Comparison of ENCODE assay signal across 8 cellular contexts in the genomic region with DNA sequence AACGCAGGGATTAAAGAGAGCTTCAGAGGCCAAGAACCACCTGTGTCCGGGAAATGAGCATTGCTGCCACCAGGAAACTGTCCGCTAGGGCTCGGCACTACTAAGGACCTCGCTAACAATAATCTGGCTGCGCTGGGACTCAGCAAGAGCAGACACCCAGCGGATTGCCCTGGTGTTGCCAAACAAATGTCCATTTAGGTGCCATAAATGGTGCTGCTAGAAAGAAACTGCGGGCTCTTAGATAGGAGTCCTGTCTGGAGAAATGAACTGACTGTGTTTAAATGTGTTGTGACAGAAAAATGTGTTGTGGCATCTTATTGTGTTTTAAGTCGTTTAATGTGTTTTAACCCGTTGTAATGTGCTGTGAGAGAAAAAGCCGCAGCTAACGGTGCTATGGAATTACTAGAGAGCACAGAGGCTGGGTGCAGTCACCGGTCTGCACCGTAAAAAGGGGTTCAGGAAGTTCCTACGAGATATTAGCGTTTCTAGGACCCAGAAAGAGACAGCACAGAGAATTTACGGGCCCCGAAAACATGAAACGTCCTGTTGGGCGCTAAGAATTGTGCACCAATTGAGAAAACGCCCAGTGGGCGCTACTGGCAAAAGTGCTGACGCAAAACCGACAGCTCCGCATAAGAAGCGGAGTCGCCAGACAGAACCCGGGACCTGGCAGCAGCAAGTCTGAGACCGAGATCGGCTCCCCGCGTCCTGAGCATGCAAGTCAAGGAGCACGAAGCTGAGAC.
A peak's percentile ranks its signal among the peaks of the same experiment; 100 is the strongest.
DNase-seq lines count a peak whose midpoint lies in the region; ATAC-seq and TF ChIP-seq lines count a peak whose summit lies in the region.

No MANE protein-coding gene starts in this region.

- H3K18ac ChIP-seq in mesenchymal stem cell (ENCODE audit: low read depth in 1 of 2, low read length in 2 of 2), result peak overlapping the region in 1 of 2 experiments; percentile 86

- POLR2A ChIA-PET in activated CD4-positive, alpha-beta T cell treated with anti-CD3 and anti-CD28 coated beads for 36 hours (lab: Charles Lee), result interaction anchor here (0.7 to 2.0 kb wide), 6 partner anchors 41 to 116 kb away, joined by 3 to 16 read pairs (median 4); no protein-coding TSS in a partner anchor

- no peak overlapping the region for H3K4ac ChIP-seq in mesenchymal stem cell (ENCODE audit: low read depth in 1 of 2, low read length in 2 of 2)

- H3K79me1 ChIP-seq in mesenchymal stem cell (replicated peaks; ENCODE audit: low read length, poor library complexity, severe bottlenecking), result no peaks in the 10 kb centered on the region

- no peak overlapping the region for H2AFZ ChIP-seq in mesenchymal stem cell (ENCODE audit: low read depth, low read length)

- peak; percentile 69 for ATAC-seq in GM21737 (IDR thresholded peaks at IDR 0.05; ENCODE audit: unreplicated experiment)
- peak; percentile 38 for ATAC-seq in activated CD4-positive, alpha-beta T cell treated with anti-CD3 and anti-CD28 coated beads for 36 hours

- no peaks in the 10 kb centered on the region for H3K9me3 ChIP-seq in mesenchymal stem cell (ENCODE audit: control insufficient read depth, low read length)
- peaks cover 3 to 17% (median 12%) of the 10 kb centered on the region in 5 donors for H3K9me3 ChIP-seq in subcutaneous abdominal adipose tissue (ENCODE audit: control insufficient read depth in 5 of 5, low read length in 5 of 5)

- peak; percentile 62 for DNase-seq in GM06990 (ENCODE audit: extremely low read depth, insufficient read length)
- peak; percentile 92 for DNase-seq in M059J (ENCODE audit: low read depth)
- peak; percentile 71 for DNase-seq in activated CD4-positive, alpha-beta T cell treated with anti-CD3 and anti-CD28 coated beads for 36 hours
- no peak for DNase-seq in coronary artery (ENCODE audit: low spot score)
- DNase-seq in mesenchymal stem cell, result no peak
- DNase-seq in GDM1 (lab: John Stamatoyannopoulos, UW), result no peak

- TF ChIP-seq CTCF in GM06990 (IDR thresholded peaks at IDR 0.05; ENCODE audit: insufficient read depth, low read length, poor library complexity, severe bottlenecking) (peak; percentile 47), coronary artery (IDR thresholded peaks at IDR 0.05) (peak; percentile 16)

- H3K4me3 ChIP-seq in GM06990 (replicated peaks; ENCODE audit: low read depth, low read length) (peak overlapping the region; percentile 74), coronary artery (peak overlapping the region; percentile 73), mesenchymal stem cell (ENCODE audit: insufficient read depth in 1 of 2, low read depth in 1 of 2, low read length in 2 of 2) (peak overlapping the region in 1 of 2 experiments; percentile 87), subcutaneous abdominal adipose tissue (ENCODE audit: low read depth in 1 of 5, low read length in 5 of 5) (peak overlapping the region; percentile 60 to 82 (median 67))

- no peak overlapping the region for H3K23ac ChIP-seq in mesenchymal stem cell (ENCODE audit: low read length in 2 of 2)

- H4K8ac ChIP-seq in mesenchymal stem cell (ENCODE audit: low read length), result no peak overlapping the region

- peak overlapping the region; percentile 75 for H2AK5ac ChIP-seq in mesenchymal stem cell (ENCODE audit: low read length, severe bottlenecking)

- peaks cover 17% of the 10 kb centered on the region for H3K4me1 Mint-ChIP-seq in activated CD4-positive, alpha-beta T cell treated with anti-CD3 and anti-CD28 coated beads for 36 hours

- H3K27me3 Mint-ChIP-seq in activated CD4-positive, alpha-beta T cell treated with anti-CD3 and anti-CD28 coated beads for 36 hours, result no peaks in the 10 kb centered on the region

- no peak overlapping the region for H3K4me2 ChIP-seq in mesenchymal stem cell (ENCODE audit: low read length, poor library complexity, severe bottlenecking)

- peak overlapping the region; percentile 78 for H4K91ac ChIP-seq in mesenchymal stem cell (ENCODE audit: low read length)

- peak overlapping the region; percentile 83 for H3K4me3 Mint-ChIP-seq in activated CD4-positive, alpha-beta T cell treated with anti-CD3 and anti-CD28 coated beads for 36 hours

- H3K4me1 ChIP-seq in mesenchymal stem cell (ENCODE audit: control insufficient read depth, insufficient read depth, low read depth, low read length), result peaks cover 4% of the 10 kb centered on the region
- peaks cover 1 to 45% (median 40%) of the 10 kb centered on the region in 5 donors for H3K4me1 ChIP-seq in subcutaneous abdominal adipose tissue (ENCODE audit: control insufficient read depth in 5 of 5, insufficient read depth in 5 of 5, low read length in 5 of 5)

- peaks cover 4% of the 10 kb centered on the region for H3K9me3 Mint-ChIP-seq in activated CD4-positive, alpha-beta T cell treated with anti-CD3 and anti-CD28 coated beads for 36 hours (ENCODE audit: low read depth)

- H3K9ac ChIP-seq in mesenchymal stem cell (ENCODE audit: low read length), result peak overlapping the region; percentile 96
- peak overlapping the region in 4 of 5 donors; percentile 29 to 76 (median 43) for H3K9ac ChIP-seq in subcutaneous abdominal adipose tissue (ENCODE audit: low read length in 5 of 5)

- 95% methylated on average over 32 of the region's 33 CpGs for WGBS in mesenchymal stem cell

- H3K27me3 ChIP-seq in GM06990 (replicated peaks; ENCODE audit: control insufficient read depth, insufficient read depth, low read length) (no peaks in the 10 kb centered on the region), mesenchymal stem cell (ENCODE audit: control insufficient read depth in 1 of 2, insufficient read depth in 1 of 2, low read length in 2 of 2) (no peaks in the 10 kb centered on the region), subcutaneous abdominal adipose tissue (ENCODE audit: control insufficient read depth in 5 of 5, insufficient read depth in 4 of 5, low read length in 5 of 5) (peaks cover 0 to 29% (median 13%) of the 10 kb centered on the region in 5 donors)

- peak overlapping the region; percentile 5 for H2BK120ac ChIP-seq in mesenchymal stem cell (ENCODE audit: low read depth, low read length)

- H3K27ac Mint-ChIP-seq in activated CD4-positive, alpha-beta T cell treated with anti-CD3 and anti-CD28 coated beads for 36 hours, result peak overlapping the region; percentile 66

- H3K36me3 ChIP-seq in GM06990 (ENCODE audit: control insufficient read depth, insufficient read depth, low read length), result no peaks in the 10 kb centered on the region
- peaks cover 0 to 17% of the 10 kb centered on the region in 2 experiments for H3K36me3 ChIP-seq in mesenchymal stem cell (ENCODE audit: control insufficient read depth in 1 of 2, insufficient read depth in 2 of 2, low read depth in 1 of 2, low read length in 2 of 2)
- H3K36me3 ChIP-seq in subcutaneous abdominal adipose tissue (ENCODE audit: control insufficient read depth in 5 of 5, insufficient read depth in 5 of 5, low read length in 5 of 5), result no peaks in the 10 kb centered on the region

- no peak overlapping the region for H2BK5ac ChIP-seq in mesenchymal stem cell (ENCODE audit: low read depth, low read length, poor library complexity, severe bottlenecking)

- no peak overlapping the region for H2BK12ac ChIP-seq in mesenchymal stem cell (ENCODE audit: low read length in 2 of 2)

- intact Hi-C loops in activated CD4-positive, alpha-beta T cell treated with anti-CD3 and anti-CD28 coated beads for 36 hours (cut with DNase I, micrococcal nuclease), result loop anchor here (1.0 to 5.0 kb wide), 10 partner anchors 40 to 1928 kb away; partner anchors contain the start of genes NIM1K (in 2 of the 2), ANXA2R (in 1 of the 2), NNT (in 1 of the 2) and PAIP1 (in 1 of the 2)

- H3K27ac ChIP-seq in coronary artery (peak overlapping the region; percentile 75 to 91), mesenchymal stem cell (ENCODE audit: low read length, poor library complexity, severe bottlenecking) (no peak overlapping the region), subcutaneous abdominal adipose tissue (ENCODE audit: low read depth, low read length) (peak overlapping the region; percentile 89)

- CTCF ChIA-PET in activated CD4-positive, alpha-beta T cell treated with anti-CD3 and anti-CD28 coated beads for 36 hours (lab: Charles Lee), result interaction anchor here (0.5 to 5.4 kb wide), 21 partner anchors 11 to 344 kb away, joined by 3 to 44 read pairs (median 4); no protein-coding TSS in a partner anchor

- peaks cover 4% of the 10 kb centered on the region for H3K36me3 Mint-ChIP-seq in activated CD4-positive, alpha-beta T cell treated with anti-CD3 and anti-CD28 coated beads for 36 hours (ENCODE audit: low read depth)

- no peak overlapping the region for H3K14ac ChIP-seq in mesenchymal stem cell (ENCODE audit: low read length in 2 of 2)

- H2BK15ac ChIP-seq in mesenchymal stem cell (ENCODE audit: low read depth, poor library complexity, severe bottlenecking), result peak overlapping the region; percentile 26

Comparison
In these comparisons a context has a peak if more than half of its experiments do, and no peak if none do; other contexts are left out.
1. DNase-seq: peak in GM06990 (single experiment), M059J (single experiment) and activated CD4-positive, alpha-beta T cell treated with anti-CD3 and anti-CD28 coated beads for 36 hours (single experiment); none in coronary artery (single experiment), mesenchymal stem cell (single experiment) and GDM1 (single experiment).